In the genomic region with DNA sequence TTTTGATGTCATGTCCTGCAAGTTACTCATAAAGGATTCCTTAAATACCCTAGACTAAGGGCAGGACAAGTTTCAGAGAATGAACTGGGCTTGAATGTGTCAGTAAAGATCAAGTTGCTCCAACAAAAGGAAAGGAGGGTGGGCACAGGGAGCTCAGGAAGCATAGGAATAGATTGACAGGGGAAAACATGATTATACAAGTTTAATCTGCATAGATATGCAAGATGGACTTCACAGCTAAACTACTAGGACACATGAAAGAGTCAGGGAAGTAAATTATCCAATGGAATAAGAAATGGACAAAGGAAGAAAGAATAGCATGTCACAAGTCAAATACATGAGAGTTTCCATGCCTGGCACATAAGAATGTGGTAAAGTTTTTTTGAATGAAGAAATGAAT, we compare ENCODE assay signal across 9 cellular contexts.
"Had no signal": no experiment of that assay in that cellular context is flagged by ENCODE, and none has a peak within 500 bp of the region (broad histone marks: within the 10 kb centered on the region; RNA-seq: fewer than 3 reads in every experiment).

No MANE protein-coding gene starts in this region.

- H3K9me3 ChIP-seq: HAP-1 had no signal

- FAIRE-seq: HTR-8/SVneo had no signal

- H3K27ac Mint-ChIP-seq: HFFc6 had no signal

- H3K4me3 ChIP-seq: HAP-1 had no signal

- ATAC-seq: HCT116 had no signal

- DNase-seq: GOT3, H7, HFFc6, IMR-90, KBM-7 had no signal

- H3K9me3 Mint-ChIP-seq: HFFc6 had no signal

- H3K4me2 ChIP-seq: KMS-11 had no signal

- H3K4me3 Mint-ChIP-seq: HFFc6 had no signal

- H3K9ac ChIP-seq: KMS-11 had no signal

- H3K4me1 ChIP-seq: HAP-1 had no signal

- H3K36me3 ChIP-seq: HAP-1 had no signal

- H3K27ac ChIP-seq: KMS-11 had no signal
